Comparison of ENCODE assay signal across 8 cellular contexts in the genomic region with DNA sequence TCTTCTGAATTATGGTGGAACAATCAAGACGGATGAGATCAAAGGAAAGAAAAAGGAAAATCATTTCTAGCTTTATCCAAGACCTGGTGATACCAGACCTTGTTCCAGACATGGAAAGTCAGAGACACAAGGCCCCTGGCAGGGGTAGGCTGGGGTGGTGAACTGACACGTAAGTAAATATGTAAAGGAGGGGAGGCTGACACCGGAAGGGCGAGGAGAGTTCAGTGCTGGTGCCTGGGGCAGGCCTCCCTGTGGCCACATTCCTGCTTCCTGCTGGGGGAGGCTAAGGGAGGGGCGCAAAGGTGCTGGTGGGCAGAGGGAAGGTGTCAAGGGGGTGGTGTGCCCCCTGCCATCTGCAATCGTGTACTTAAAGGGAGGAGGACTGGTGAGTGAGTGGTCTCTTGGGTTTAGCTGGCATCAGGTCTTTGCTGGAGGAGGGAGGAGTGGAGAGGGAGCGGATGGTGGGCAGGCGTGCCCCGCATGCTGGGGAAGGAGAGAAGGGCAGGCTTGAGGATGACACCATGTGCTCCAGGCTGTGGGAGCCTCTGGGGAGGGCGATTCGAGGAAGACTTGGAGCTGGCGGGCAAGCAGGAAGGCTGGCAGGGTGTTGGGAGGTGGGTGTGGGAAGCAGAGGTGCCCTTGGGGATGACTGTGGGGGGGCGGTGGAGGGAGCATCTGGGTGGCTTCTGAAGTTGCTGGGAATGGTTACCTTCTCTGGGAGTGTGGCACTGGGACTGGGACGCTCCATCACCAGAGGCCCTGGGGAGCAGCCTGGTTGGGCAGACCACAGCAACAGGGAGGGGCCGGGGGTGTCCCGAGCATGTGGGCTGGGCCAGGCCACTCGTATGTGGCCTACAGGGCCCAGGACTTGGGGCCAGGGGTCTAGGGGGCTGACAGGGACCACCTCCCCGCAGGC. TPM values are rescaled to one million over a fixed set of nuclear protein-coding genes. Genes with fewer than 3 reads are reported as not detected.
DNase-seq lines count a peak whose midpoint lies in the region; ATAC-seq and TF ChIP-seq lines count a peak whose summit lies in the region.

No MANE protein-coding gene starts in this region.

- H3K36me3 ChIP-seq in DOHH2 (ENCODE audit: control insufficient read depth, low read length) (no peaks in the 10 kb centered on the region), NT2/D1 (ENCODE audit: insufficient read depth, insufficient read length, low read length) (no peaks in the 10 kb centered on the region), lower lobe of right lung (no peaks in the 10 kb centered on the region), MM.1S (replicated peaks; ENCODE audit: insufficient read depth, low read length) (no peaks in the 10 kb centered on the region)

- DNase-seq in NT2/D1 (ENCODE audit: low read depth, low spot score) (no peak), astrocyte of the hippocampus (ENCODE audit: low read depth, low spot score) (peak; percentile 70), lower lobe of right lung (no peak), SKM-1 treated with dmso at 0.1 percent for 144 hours (lab: John Stamatoyannopoulos, UW; ENCODE audit: unreplicated experiment) (no peak), MM.1S (no peak)

- ATAC-seq in GM21529 (IDR thresholded peaks at IDR 0.05; ENCODE audit: unreplicated experiment) (peak; percentile 72), lower lobe of right lung (peak; percentile 24 to 52)

- H3K4me3 ChIP-seq in DOHH2 (ENCODE audit: low read length) (no peak overlapping the region), NT2/D1 (ENCODE audit: insufficient read length, low read depth) (no peak overlapping the region), lower lobe of right lung (peak overlapping the region; percentile 32), MM.1S (ENCODE audit: low read length) (no peak overlapping the region)

- H3K4me2 ChIP-seq in DOHH2 (ENCODE audit: low read length) (peak overlapping the region; percentile 14; the same call in 1 of the 2 replicates), MM.1S (ENCODE audit: low read depth, low read length) (no peak overlapping the region)

- H3F3A ChIP-seq in DOHH2 (ENCODE audit: control insufficient read depth, insufficient read depth) (no peaks in the 10 kb centered on the region), MM.1S (ENCODE audit: insufficient read depth, low read length) (no peaks in the 10 kb centered on the region)

- TF ChIP-seq CTCF in DOHH2 (IDR thresholded peaks at IDR 0.05; ENCODE audit: low read depth, low read length, poor library complexity, severe bottlenecking) (no peak), lower lobe of right lung (IDR thresholded peaks at IDR 0.05) (no peak), MM.1S (IDR thresholded peaks at IDR 0.05; ENCODE audit: low read length) (no peak)

- H3K27ac ChIP-seq in DOHH2 (ENCODE audit: low read depth, low read length) (no peak overlapping the region), lower lobe of right lung (peak overlapping the region; percentile 81), temporal lobe (ENCODE audit: low read depth, low read length) (peak overlapping the region; percentile 63), MM.1S (ENCODE audit: low read length) (no peak overlapping the region)

- H4K20me1 ChIP-seq in DOHH2 (ENCODE audit: control insufficient read depth, insufficient read depth, low read depth, low read length) (no peaks in the 10 kb centered on the region), MM.1S (ENCODE audit: insufficient read depth, low read length) (no peaks in the 10 kb centered on the region)

- H2AFZ ChIP-seq in MM.1S (ENCODE audit: low read length), result no peak overlapping the region

- no peaks in the 10 kb centered on the region for H3K9me2 ChIP-seq in DOHH2 (replicated peaks; ENCODE audit: control insufficient read depth, low read length)
- H3K9me2 ChIP-seq in MM.1S (replicated peaks; ENCODE audit: insufficient read depth, low read length), result no peaks in the 10 kb centered on the region

- H3K27me3 ChIP-seq in DOHH2 (ENCODE audit: control insufficient read depth, low read length) (peaks cover 3% of the 10 kb centered on the region; the same call in 1 of the 2 replicates), NT2/D1 (ENCODE audit: insufficient read depth, insufficient read length) (no peaks in the 10 kb centered on the region), lower lobe of right lung (ENCODE audit: low read depth) (no peaks in the 10 kb centered on the region), MM.1S (replicated peaks; ENCODE audit: insufficient read depth, low read length) (peaks cover 66% of the 10 kb centered on the region)

- intact Hi-C loops in lower lobe of right lung (cut with DNase I), result no loop called here

- no peaks in the 10 kb centered on the region for H3K9me3 ChIP-seq in DOHH2 (ENCODE audit: control insufficient read depth, insufficient read depth, low read length)
- no peaks in the 10 kb centered on the region for H3K9me3 ChIP-seq in NT2/D1 (ENCODE audit: insufficient read depth, low read length)
- no peaks in the 10 kb centered on the region for H3K9me3 ChIP-seq in lower lobe of right lung
- no peaks in the 10 kb centered on the region for H3K9me3 ChIP-seq in MM.1S (replicated peaks; ENCODE audit: insufficient read depth, low read length)

- H3K9ac ChIP-seq in NT2/D1 (ENCODE audit: insufficient read length, low read depth) (peak overlapping the region; percentile 73), MM.1S (ENCODE audit: low read length) (no peak overlapping the region)

- H3K4me1 ChIP-seq in DOHH2 (ENCODE audit: control insufficient read depth, low read length) (peaks cover 8% of the 10 kb centered on the region), NT2/D1 (ENCODE audit: insufficient read depth, insufficient read length) (peaks cover 31% of the 10 kb centered on the region), lower lobe of right lung (peaks cover 47% of the 10 kb centered on the region), MM.1S (ENCODE audit: low read length) (no peaks in the 10 kb centered on the region)

- H3K79me2 ChIP-seq in DOHH2 (ENCODE audit: control insufficient read depth, low read length) (no peaks in the 10 kb centered on the region), MM.1S (ENCODE audit: low read length) (no peaks in the 10 kb centered on the region)

RNA-seq across cellular contexts. Expression of gene AFAP1, which starts 30.6 kb away (rescaled TPM):
- total RNA-seq in lower lobe of right lung (21.0 TPM), temporal lobe (52.6 TPM)

Comparison
In these comparisons a context has a peak if more than half of its experiments do, and no peak if none do; other contexts are left out.
1. H3K27ac ChIP-seq: peak in lower lobe of right lung (single experiment) and temporal lobe (single experiment); none in DOHH2 (single experiment) and MM.1S (single experiment).